1 cellular context compared by ENCODE assay signal in the genomic region with DNA sequence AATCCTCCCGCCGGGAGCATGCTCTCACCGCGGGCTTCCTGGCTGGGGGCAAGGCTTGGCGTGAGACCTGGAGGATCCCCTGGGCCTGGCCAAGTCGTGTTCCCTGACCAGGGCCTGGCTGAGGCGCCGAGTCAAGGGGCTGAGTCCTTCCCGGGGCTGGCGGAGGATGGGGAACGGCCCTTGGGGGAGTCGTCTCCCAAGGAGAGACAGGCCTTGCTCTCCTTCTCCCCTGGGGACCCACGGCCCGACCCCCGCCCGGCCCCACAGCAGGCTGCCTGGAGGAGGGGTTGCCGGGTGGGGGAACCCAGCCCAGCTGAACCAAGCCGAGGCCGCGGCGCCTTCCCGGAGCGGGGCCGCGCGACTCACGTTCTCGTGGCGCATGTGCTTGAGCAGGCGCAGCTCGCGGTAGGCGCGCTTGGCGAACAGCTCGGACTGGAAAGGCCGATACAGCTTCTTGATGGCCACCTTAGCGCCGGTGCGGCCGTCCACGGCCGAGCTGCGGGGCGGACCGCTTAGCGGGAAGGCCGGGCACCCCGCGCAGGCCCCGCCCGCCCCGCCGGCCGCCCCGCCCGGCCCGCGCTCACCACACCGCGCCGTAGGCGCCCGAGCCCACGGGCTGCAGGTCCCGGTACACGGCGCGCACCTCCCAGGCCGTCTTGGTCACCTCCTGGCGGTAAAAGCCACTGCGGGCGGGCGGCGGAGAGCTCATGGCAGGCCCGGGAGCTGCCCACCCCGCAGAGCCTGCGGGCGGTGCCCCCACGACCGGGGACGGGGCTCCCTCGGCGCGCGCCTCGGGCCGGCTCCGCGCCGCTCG.
TF ChIP-seq lines count a peak whose summit lies in the region.

No MANE protein-coding gene starts in this region.

TF ChIP-seq in A549, 52 proteins besides CTCF, POLR2A, EP300 and RAD21 (continued from another document):
- TF ChIP-seq GATA3 (IDR thresholded peaks at IDR 0.05; ENCODE audit: borderline replicate concordance) = no peak
- no peak for TF ChIP-seq RNF2 (IDR thresholded peaks at IDR 0.05; ENCODE audit: borderline replicate concordance, low read depth)
- no peak for TF ChIP-seq CHD2 (IDR thresholded peaks at IDR 0.05; ENCODE audit: low read length, partially characterized antibody)
- TF ChIP-seq, protein P1, sequence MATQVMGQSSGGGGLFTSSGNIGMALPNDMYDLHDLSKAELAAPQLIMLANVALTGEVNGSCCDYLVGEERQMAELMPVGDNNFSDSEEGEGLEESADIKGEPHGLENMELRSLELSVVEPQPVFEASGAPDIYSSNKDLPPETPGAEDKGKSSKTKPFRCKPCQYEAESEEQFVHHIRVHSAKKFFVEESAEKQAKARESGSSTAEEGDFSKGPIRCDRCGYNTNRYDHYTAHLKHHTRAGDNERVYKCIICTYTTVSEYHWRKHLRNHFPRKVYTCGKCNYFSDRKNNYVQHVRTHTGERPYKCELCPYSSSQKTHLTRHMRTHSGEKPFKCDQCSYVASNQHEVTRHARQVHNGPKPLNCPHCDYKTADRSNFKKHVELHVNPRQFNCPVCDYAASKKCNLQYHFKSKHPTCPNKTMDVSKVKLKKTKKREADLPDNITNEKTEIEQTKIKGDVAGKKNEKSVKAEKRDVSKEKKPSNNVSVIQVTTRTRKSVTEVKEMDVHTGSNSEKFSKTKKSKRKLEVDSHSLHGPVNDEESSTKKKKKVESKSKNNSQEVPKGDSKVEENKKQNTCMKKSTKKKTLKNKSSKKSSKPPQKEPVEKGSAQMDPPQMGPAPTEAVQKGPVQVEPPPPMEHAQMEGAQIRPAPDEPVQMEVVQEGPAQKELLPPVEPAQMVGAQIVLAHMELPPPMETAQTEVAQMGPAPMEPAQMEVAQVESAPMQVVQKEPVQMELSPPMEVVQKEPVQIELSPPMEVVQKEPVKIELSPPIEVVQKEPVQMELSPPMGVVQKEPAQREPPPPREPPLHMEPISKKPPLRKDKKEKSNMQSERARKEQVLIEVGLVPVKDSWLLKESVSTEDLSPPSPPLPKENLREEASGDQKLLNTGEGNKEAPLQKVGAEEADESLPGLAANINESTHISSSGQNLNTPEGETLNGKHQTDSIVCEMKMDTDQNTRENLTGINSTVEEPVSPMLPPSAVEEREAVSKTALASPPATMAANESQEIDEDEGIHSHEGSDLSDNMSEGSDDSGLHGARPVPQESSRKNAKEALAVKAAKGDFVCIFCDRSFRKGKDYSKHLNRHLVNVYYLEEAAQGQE (IDR thresholded peaks at IDR 0.05) = no peak
- TF ChIP-seq JUN (IDR thresholded peaks at IDR 0.05) = 0 out of 5 replicates have a peak, but pooled peaks of 1 of the 2 experiments have one; percentile 22
- TF ChIP-seq CEBPB (IDR thresholded peaks at IDR 0.05) = no peak
- TF ChIP-seq, protein P2, sequence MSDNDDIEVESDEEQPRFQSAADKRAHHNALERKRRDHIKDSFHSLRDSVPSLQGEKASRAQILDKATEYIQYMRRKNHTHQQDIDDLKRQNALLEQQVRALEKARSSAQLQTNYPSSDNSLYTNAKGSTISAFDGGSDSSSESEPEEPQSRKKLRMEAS (IDR thresholded peaks at IDR 0.05) = peak; percentile 53
TF ChIP-seq in A549: peak in this region for 3.
